ENCODE assay signal across 1 cellular context in genomic region chr16:74034862-74035261, GRCh38.
TF ChIP-seq lines count a peak whose summit lies in the region.

No MANE protein-coding gene starts in this region.

TF ChIP-seq in K562, 482 proteins besides CTCF, POLR2A, EP300 and RAD21 (continued from another document):
- TF ChIP-seq PATZ1 (CRISPR knock-in tag; IDR thresholded peaks at IDR 0.05; ENCODE audit: borderline replicate concordance) (no peak), MEIS2 (IDR thresholded peaks at IDR 0.05; ENCODE audit: partially characterized antibody) (no peak), SRSF9 (IDR thresholded peaks at IDR 0.05; ENCODE audit: borderline replicate concordance, low read depth, low read length) (no peak), ZFP30 (CRISPR knock-in tag; IDR thresholded peaks at IDR 0.05; ENCODE audit: borderline replicate concordance) (no peak), ZBTB40 (IDR thresholded peaks at IDR 0.05) (no peak), ZBTB40 (CRISPR knock-in tag; IDR thresholded peaks at IDR 0.05) (no peak), ATF7 (IDR thresholded peaks at IDR 0.05) (no peak), ZNF561 (CRISPR knock-in tag; conservative IDR thresholded peaks at IDR 0.05) (no peak), USF2 (CRISPR knock-in tag; IDR thresholded peaks at IDR 0.05) (no peak)
